ENCODE assay signal across 1 cellular context in the genomic region with DNA sequence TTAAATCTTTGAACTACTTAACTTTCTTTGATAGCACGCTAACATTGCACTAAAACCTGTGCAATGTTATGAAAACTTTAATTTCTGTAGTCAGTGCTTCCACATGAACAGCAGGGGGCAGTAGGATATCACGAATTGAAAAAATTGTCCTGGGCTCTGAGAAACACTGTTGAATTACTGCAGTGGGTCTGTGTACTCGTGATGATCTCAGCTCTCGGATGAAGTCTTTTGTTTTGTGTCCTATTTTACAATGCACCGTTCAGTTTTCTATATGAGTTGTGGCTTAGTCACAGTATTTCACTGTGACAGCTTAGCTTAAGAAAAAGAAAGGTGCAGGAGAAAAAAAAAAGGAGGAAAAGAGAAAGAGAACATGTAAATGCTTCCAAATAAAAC.
TF ChIP-seq lines count a peak whose summit lies in the region.

No MANE protein-coding gene starts in this region.

TF ChIP-seq in HepG2, 621 proteins besides CTCF, POLR2A, EP300 and RAD21 (continued from another document):
- TF ChIP-seq, protein P1, sequence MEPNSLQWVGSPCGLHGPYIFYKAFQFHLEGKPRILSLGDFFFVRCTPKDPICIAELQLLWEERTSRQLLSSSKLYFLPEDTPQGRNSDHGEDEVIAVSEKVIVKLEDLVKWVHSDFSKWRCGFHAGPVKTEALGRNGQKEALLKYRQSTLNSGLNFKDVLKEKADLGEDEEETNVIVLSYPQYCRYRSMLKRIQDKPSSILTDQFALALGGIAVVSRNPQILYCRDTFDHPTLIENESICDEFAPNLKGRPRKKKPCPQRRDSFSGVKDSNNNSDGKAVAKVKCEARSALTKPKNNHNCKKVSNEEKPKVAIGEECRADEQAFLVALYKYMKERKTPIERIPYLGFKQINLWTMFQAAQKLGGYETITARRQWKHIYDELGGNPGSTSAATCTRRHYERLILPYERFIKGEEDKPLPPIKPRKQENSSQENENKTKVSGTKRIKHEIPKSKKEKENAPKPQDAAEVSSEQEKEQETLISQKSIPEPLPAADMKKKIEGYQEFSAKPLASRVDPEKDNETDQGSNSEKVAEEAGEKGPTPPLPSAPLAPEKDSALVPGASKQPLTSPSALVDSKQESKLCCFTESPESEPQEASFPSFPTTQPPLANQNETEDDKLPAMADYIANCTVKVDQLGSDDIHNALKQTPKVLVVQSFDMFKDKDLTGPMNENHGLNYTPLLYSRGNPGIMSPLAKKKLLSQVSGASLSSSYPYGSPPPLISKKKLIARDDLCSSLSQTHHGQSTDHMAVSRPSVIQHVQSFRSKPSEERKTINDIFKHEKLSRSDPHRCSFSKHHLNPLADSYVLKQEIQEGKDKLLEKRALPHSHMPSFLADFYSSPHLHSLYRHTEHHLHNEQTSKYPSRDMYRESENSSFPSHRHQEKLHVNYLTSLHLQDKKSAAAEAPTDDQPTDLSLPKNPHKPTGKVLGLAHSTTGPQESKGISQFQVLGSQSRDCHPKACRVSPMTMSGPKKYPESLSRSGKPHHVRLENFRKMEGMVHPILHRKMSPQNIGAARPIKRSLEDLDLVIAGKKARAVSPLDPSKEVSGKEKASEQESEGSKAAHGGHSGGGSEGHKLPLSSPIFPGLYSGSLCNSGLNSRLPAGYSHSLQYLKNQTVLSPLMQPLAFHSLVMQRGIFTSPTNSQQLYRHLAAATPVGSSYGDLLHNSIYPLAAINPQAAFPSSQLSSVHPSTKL (CRISPR knock-in tag; IDR thresholded peaks at IDR 0.05) = peak; percentile 27; the same call in 1 of the 2 replicates
- TF ChIP-seq TBX2 (CRISPR knock-in tag; IDR thresholded peaks at IDR 0.05; ENCODE audit: borderline replicate concordance) (no peak), ZNF468 (CRISPR knock-in tag; IDR thresholded peaks at IDR 0.05) (no peak), ZFP41 (CRISPR knock-in tag; IDR thresholded peaks at IDR 0.05; ENCODE audit: borderline replicate concordance) (no peak)
- TF ChIP-seq, protein P2, sequence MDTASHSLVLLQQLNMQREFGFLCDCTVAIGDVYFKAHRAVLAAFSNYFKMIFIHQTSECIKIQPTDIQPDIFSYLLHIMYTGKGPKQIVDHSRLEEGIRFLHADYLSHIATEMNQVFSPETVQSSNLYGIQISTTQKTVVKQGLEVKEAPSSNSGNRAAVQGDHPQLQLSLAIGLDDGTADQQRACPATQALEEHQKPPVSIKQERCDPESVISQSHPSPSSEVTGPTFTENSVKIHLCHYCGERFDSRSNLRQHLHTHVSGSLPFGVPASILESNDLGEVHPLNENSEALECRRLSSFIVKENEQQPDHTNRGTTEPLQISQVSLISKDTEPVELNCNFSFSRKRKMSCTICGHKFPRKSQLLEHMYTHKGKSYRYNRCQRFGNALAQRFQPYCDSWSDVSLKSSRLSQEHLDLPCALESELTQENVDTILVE (CRISPR knock-in tag; IDR thresholded peaks at IDR 0.05) = no peak
- TF ChIP-seq, protein P3, sequence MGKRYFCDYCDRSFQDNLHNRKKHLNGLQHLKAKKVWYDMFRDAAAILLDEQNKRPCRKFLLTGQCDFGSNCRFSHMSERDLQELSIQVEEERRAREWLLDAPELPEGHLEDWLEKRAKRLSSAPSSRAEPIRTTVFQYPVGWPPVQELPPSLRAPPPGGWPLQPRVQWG (CRISPR knock-in tag; IDR thresholded peaks at IDR 0.05; ENCODE audit: borderline replicate concordance, low read depth) = no peak
